Comparison of ENCODE assay signal across 10 cellular contexts in genomic region chr7:11458736-11459483, GRCh38.
DNase-seq lines count a peak whose midpoint lies in the region; ATAC-seq and TF ChIP-seq lines count a peak whose summit lies in the region.
"Had no signal": no experiment of that assay in that cellular context is flagged by ENCODE, and none has a peak within 500 bp of the region (broad histone marks: within the 10 kb centered on the region; RNA-seq: fewer than 3 reads in every experiment).

No MANE protein-coding gene starts in this region.

- POLR2A ChIA-PET in activated CD4-positive, alpha-beta T cell treated with anti-CD3 and anti-CD28 coated beads for 36 hours (lab: Charles Lee): no interaction called here

- intact Hi-C loops in activated CD4-positive, alpha-beta T cell treated with anti-CD3 and anti-CD28 coated beads for 36 hours (cut with DNase I, micrococcal nuclease): no loop called here
- intact Hi-C loops in activated CD4-positive, alpha-beta T cell treated with anti-CD3 and anti-CD28 coated beads, Interleukin-2, amount 10 ng/mL, durations not matched to agents 24 days and 14 days (cut with micrococcal nuclease): no loop called here

- CTCF ChIA-PET in activated CD4-positive, alpha-beta T cell treated with anti-CD3 and anti-CD28 coated beads for 36 hours (lab: Charles Lee): interaction anchor here (1.2 kb wide), 1 partner anchor 12 kb away, joined by 4 read pairs; no protein-coding TSS in a partner anchor

- no peak overlapping the region for H3K4me3 ChIP-seq in epithelial cell of proximal tubule (ENCODE audit: low read depth, low read length)

- no peaks in the 10 kb centered on the region for H3K4me1 Mint-ChIP-seq in activated CD4-positive, alpha-beta T cell treated with anti-CD3 and anti-CD28 coated beads for 36 hours
- H3K4me1 Mint-ChIP-seq in activated CD4-positive, alpha-beta T cell treated with anti-CD3 and anti-CD28 coated beads, Interleukin-2, amount 10 ng/mL, durations not matched to agents 24 days and 14 days: peaks cover 4% of the 10 kb centered on the region

- peak; percentile 72 for ATAC-seq in activated CD4-positive, alpha-beta T cell treated with anti-CD3 and anti-CD28 coated beads for 36 hours
- no peak for ATAC-seq in HG02840 (IDR thresholded peaks at IDR 0.05; ENCODE audit: low FRiP score, unreplicated experiment)

- H3K27ac Mint-ChIP-seq in activated CD4-positive, alpha-beta T cell treated with anti-CD3 and anti-CD28 coated beads for 36 hours: no peak overlapping the region
- H3K27ac Mint-ChIP-seq in activated CD4-positive, alpha-beta T cell treated with anti-CD3 and anti-CD28 coated beads, Interleukin-2, amount 10 ng/mL, durations not matched to agents 24 days and 14 days: no peak overlapping the region
- H3K27ac Mint-ChIP-seq: T-helper 1 cell treated with Interleukin-12 subunit alpha and Interleukin-12 subunit beta and Interleukin-4 antibody, amounts not matched to agents 30 μg/mL and 1 μg/mL, for 36 hours had no signal

- no peaks in the 10 kb centered on the region for H3K36me3 Mint-ChIP-seq in activated CD4-positive, alpha-beta T cell treated with anti-CD3 and anti-CD28 coated beads for 36 hours (ENCODE audit: low read depth)
- no peaks in the 10 kb centered on the region for H3K36me3 Mint-ChIP-seq in activated CD4-positive, alpha-beta T cell treated with anti-CD3 and anti-CD28 coated beads, Interleukin-2, amount 10 ng/mL, durations not matched to agents 24 days and 14 days (ENCODE audit: low read depth)

- TF ChIP-seq CTCF in epithelial cell of proximal tubule (conservative IDR thresholded peaks at IDR 0.05; ENCODE audit: low read depth, low read length): no peak

- no peak overlapping the region for H3K4me3 Mint-ChIP-seq in activated CD4-positive, alpha-beta T cell treated with anti-CD3 and anti-CD28 coated beads for 36 hours
- H3K4me3 Mint-ChIP-seq in activated CD4-positive, alpha-beta T cell treated with anti-CD3 and anti-CD28 coated beads, Interleukin-2, amount 10 ng/mL, durations not matched to agents 24 days and 14 days: no peak overlapping the region
- H3K4me3 Mint-ChIP-seq: T-helper 1 cell treated with Interleukin-12 subunit alpha and Interleukin-12 subunit beta and Interleukin-4 antibody, amounts not matched to agents 30 μg/mL and 1 μg/mL, for 36 hours had no signal

- H3K9me3 Mint-ChIP-seq in activated CD4-positive, alpha-beta T cell treated with anti-CD3 and anti-CD28 coated beads for 36 hours (ENCODE audit: low read depth): no peaks in the 10 kb centered on the region
- no peaks in the 10 kb centered on the region for H3K9me3 Mint-ChIP-seq in activated CD4-positive, alpha-beta T cell treated with anti-CD3 and anti-CD28 coated beads, Interleukin-2, amount 10 ng/mL, durations not matched to agents 24 days and 14 days
- H3K9me3 Mint-ChIP-seq: T-helper 1 cell treated with Interleukin-12 subunit alpha and Interleukin-12 subunit beta and Interleukin-4 antibody, amounts not matched to agents 30 μg/mL and 1 μg/mL, for 36 hours had no signal

- DNase-seq in activated CD4-positive, alpha-beta T cell treated with anti-CD3 and anti-CD28 coated beads for 36 hours: no peak
- no peak for DNase-seq in activated CD4-positive, alpha-beta T cell treated with anti-CD3 and anti-CD28 coated beads, Interleukin-2, amount 10 ng/mL, durations not matched to agents 24 days and 14 days
- DNase-seq in NCI-H446 treated with DMSO at 0.1 percent for 48 hours (lab: John Stamatoyannopoulos, UW): peak; percentile 57
- peak; percentile 78 for DNase-seq in epithelial cell of proximal tubule (ENCODE audit: low read depth)
- DNase-seq in smooth muscle cell of the brain vasculature (ENCODE audit: low read depth, low spot score): peak; percentile 51
- no peak for DNase-seq in COR-L47 (lab: John Stamatoyannopoulos, UW)
- DNase-seq in activated gamma-delta T cell treated with Interleukin-2 at 50 U/mL for 16 hours: no peak
- DNase-seq: 8988T had no signal

- H3K27me3 Mint-ChIP-seq in activated CD4-positive, alpha-beta T cell treated with anti-CD3 and anti-CD28 coated beads for 36 hours: no peaks in the 10 kb centered on the region
- H3K27me3 Mint-ChIP-seq in activated CD4-positive, alpha-beta T cell treated with anti-CD3 and anti-CD28 coated beads, Interleukin-2, amount 10 ng/mL, durations not matched to agents 24 days and 14 days: no peaks in the 10 kb centered on the region

Comparison
In these comparisons a context has a peak if more than half of its experiments do, and no peak if none do; other contexts are left out.
1. DNase-seq: peak in NCI-H446 treated with DMSO at 0.1 percent for 48 hours (single experiment), epithelial cell of proximal tubule (single experiment) and smooth muscle cell of the brain vasculature (single experiment); none in activated CD4-positive, alpha-beta T cell treated with anti-CD3 and anti-CD28 coated beads for 36 hours (single experiment), activated CD4-positive, alpha-beta T cell treated with anti-CD3 and anti-CD28 coated beads, Interleukin-2, amount 10 ng/mL, durations not matched to agents 24 days and 14 days (single experiment), COR-L47 (single experiment) and activated gamma-delta T cell treated with Interleukin-2 at 50 U/mL for 16 hours (single experiment).